In genomic region chrX:112477653-112478052, GRCh38 we compare ENCODE assay signal across 28 cellular contexts.
"Had no signal": no experiment of that assay in that cellular context is flagged by ENCODE, and none has a peak within 500 bp of the region (broad histone marks: within the 10 kb centered on the region; RNA-seq: fewer than 3 reads in every experiment).

No MANE protein-coding gene starts in this region.

- H3K36me3 ChIP-seq: colonic mucosa, esophagus muscularis mucosa, esophagus squamous epithelium, gastrocnemius medialis, gastroesophageal sphincter, heart left ventricle, heart right ventricle had no signal

- H3K27me3 ChIP-seq: colonic mucosa, esophagus muscularis mucosa, esophagus squamous epithelium, foreskin keratinocyte, gastrocnemius medialis, gastroesophageal sphincter had no signal

- H3K9me3 ChIP-seq: colonic mucosa, esophagus squamous epithelium, gastrocnemius medialis had no signal

- H3K4me1 ChIP-seq: colonic mucosa, esophagus muscularis mucosa, esophagus squamous epithelium, foreskin keratinocyte, gastrocnemius medialis, gastroesophageal sphincter, heart left ventricle, heart right ventricle had no signal

- DNase-seq: colonic mucosa; cortex of kidney; dermis blood vessel endothelial cell; dorsolateral prefrontal cortex; effector CD4-positive, alpha-beta T cell; effector CD8-positive, alpha-beta T cell; effector memory CD4-positive, alpha-beta T cell; effector memory CD8-positive, alpha-beta T cell; endodermal cell; erythroblast; esophagus squamous epithelium; foreskin fibroblast; foreskin keratinocyte; foreskin melanocyte; gastrocnemius medialis; glutamatergic neuron; head of caudate nucleus; heart left ventricle; heart right ventricle had no signal

- ATAC-seq: effector memory CD8-positive, alpha-beta T cell; esophagus mucosa; foreskin keratinocyte; gastrocnemius medialis; gastroesophageal sphincter; heart left ventricle; heart right ventricle had no signal

- FAIRE-seq: colon, endometrium, endothelial cell of umbilical vein, frontal cortex had no signal

- H3K27ac ChIP-seq: colonic mucosa, coronary artery, dorsolateral prefrontal cortex, epithelial cell of prostate, esophagus muscularis mucosa, esophagus squamous epithelium, foreskin keratinocyte, gastrocnemius medialis, gastroesophageal sphincter, heart left ventricle, heart right ventricle had no signal

- H3K4me3 ChIP-seq: colonic mucosa, coronary artery, dorsolateral prefrontal cortex, esophagus muscularis mucosa, esophagus squamous epithelium, gastrocnemius medialis, gastroesophageal sphincter, heart left ventricle, heart right ventricle had no signal
